Comparison of ENCODE assay signal across 9 cellular contexts in the genomic region with DNA sequence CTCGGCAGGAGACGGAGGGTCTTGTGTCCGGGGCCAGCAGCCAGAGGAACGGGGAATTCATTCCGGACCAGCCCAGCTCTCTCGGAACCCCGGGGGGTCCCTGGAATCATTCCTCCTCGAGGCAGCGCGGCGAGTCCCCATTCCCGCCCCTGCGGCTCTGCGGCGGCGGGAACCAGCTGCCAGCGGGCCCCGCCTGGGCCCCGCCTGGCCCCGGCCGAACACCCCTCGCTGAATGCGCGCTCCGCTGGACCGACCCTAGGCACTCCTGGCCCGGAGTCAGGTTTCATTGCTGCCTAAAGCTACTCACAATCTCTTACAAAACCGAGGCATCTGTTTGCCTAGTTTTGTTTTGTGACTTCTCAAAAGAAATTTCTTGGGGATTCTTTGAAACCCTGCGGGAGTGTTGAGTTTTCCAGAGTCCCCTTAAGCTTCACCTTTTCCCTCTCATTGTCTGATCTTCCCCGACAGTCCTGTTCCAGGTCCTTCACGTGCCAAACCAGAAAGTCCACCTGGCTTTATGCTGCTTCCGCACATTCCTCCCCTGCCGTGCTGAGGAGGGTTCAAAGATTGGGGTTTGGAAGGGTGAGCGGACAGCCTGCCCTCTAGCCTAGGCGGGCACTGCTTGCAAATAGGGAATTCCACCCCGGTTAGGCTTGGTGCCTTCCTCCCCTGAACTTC. TPM values are rescaled to one million over a fixed set of nuclear protein-coding genes. Genes with fewer than 3 reads are reported as not detected.
DNase-seq lines count a peak whose midpoint lies in the region; ATAC-seq, FAIRE-seq and TF ChIP-seq lines count a peak whose summit lies in the region.
"Had no signal": no experiment of that assay in that cellular context is flagged by ENCODE, and none has a peak within 500 bp of the region (broad histone marks: within the 10 kb centered on the region; RNA-seq: fewer than 3 reads in every experiment).

No MANE protein-coding gene starts in this region.

- peaks cover 3% of the 10 kb centered on the region for H3K27me3 Mint-ChIP-seq in activated CD4-positive, alpha-beta T cell treated with anti-CD3 and anti-CD28 coated beads for 36 hours

- H3K36me3 ChIP-seq in bronchial epithelial cell (ENCODE audit: control insufficient read depth, insufficient read depth, low read length) = no peaks in the 10 kb centered on the region

- H3K4me3 Mint-ChIP-seq in activated CD4-positive, alpha-beta T cell treated with anti-CD3 and anti-CD28 coated beads for 36 hours = peak overlapping the region; percentile 85

- ATAC-seq in activated CD4-positive, alpha-beta T cell treated with anti-CD3 and anti-CD28 coated beads for 36 hours = peak; percentile 16
- peak; percentile 33 for ATAC-seq in HG02642 (IDR thresholded peaks at IDR 0.05; ENCODE audit: poor library complexity, unreplicated experiment)
- no peak for ATAC-seq in stimulated activated naive CD8-positive, alpha-beta T cell treated with anti-CD3 and anti-CD28 coated beads, Interleukin-15, Interleukin-2, amounts not matched to agents 100 U/mL and 50 U/mL, for 24 hours

- H3K9me3 Mint-ChIP-seq in activated CD4-positive, alpha-beta T cell treated with anti-CD3 and anti-CD28 coated beads for 36 hours (ENCODE audit: low read depth) = no peaks in the 10 kb centered on the region

- no peaks in the 10 kb centered on the region for H3K36me3 Mint-ChIP-seq in activated CD4-positive, alpha-beta T cell treated with anti-CD3 and anti-CD28 coated beads for 36 hours (ENCODE audit: low read depth)

- CTCF ChIA-PET in activated CD4-positive, alpha-beta T cell treated with anti-CD3 and anti-CD28 coated beads for 36 hours (lab: Charles Lee) = interaction anchor here (0.6 to 1.6 kb wide), 10 partner anchors 15 to 134 kb away, joined by 3 to 8 read pairs (median 4); no protein-coding TSS in a partner anchor

- no peak for TF ChIP-seq CTCF in bronchial epithelial cell (IDR thresholded peaks at IDR 0.05; ENCODE audit: insufficient read depth, low read length, severe bottlenecking)

- peak overlapping the region; percentile 87 for H3K27ac Mint-ChIP-seq in activated CD4-positive, alpha-beta T cell treated with anti-CD3 and anti-CD28 coated beads for 36 hours

- peak overlapping the region; percentile 49 for H3K27ac ChIP-seq in layer of hippocampus (ENCODE audit: low read depth, low read length)

- no peaks in the 10 kb centered on the region for H3K27me3 ChIP-seq in bronchial epithelial cell (ENCODE audit: control insufficient read depth, insufficient read depth, low read length)
- H3K27me3 ChIP-seq in layer of hippocampus (ENCODE audit: control insufficient read depth, insufficient read depth, low read length) = no peaks in the 10 kb centered on the region

- peaks cover 46% of the 10 kb centered on the region for H3K4me1 Mint-ChIP-seq in activated CD4-positive, alpha-beta T cell treated with anti-CD3 and anti-CD28 coated beads for 36 hours

- POLR2A ChIA-PET in activated CD4-positive, alpha-beta T cell treated with anti-CD3 and anti-CD28 coated beads for 36 hours (lab: Charles Lee) = no interaction called here

- DNase-seq in activated CD4-positive, alpha-beta T cell treated with anti-CD3 and anti-CD28 coated beads for 36 hours = peak; percentile 37
- no peak for DNase-seq in activated CD4-positive, alpha-beta T cell treated with anti-CD3 and anti-CD28 coated beads for 1 hour
- DNase-seq in NCI-H69 (lab: John Stamatoyannopoulos, UW) (peak; percentile 68), bronchial epithelial cell (ENCODE audit: low read depth) (peak; percentile 23), epidermal melanocyte (ENCODE audit: insufficient read length, low spot score) (no peak)
- peak; percentile 10 for DNase-seq in stimulated activated naive CD8-positive, alpha-beta T cell treated with anti-CD3 and anti-CD28 coated beads, Interleukin-15, Interleukin-2, amounts not matched to agents 100 U/mL and 50 U/mL, for 24 hours

- no peak for FAIRE-seq in bronchial epithelial cell (lab: Jason Lieb, UNC)
- FAIRE-seq: endometrium had no signal

- H3K4me3 ChIP-seq in bronchial epithelial cell (ENCODE audit: low read depth, low read length) = peak overlapping the region; percentile 90

- intact Hi-C loops in activated CD4-positive, alpha-beta T cell treated with anti-CD3 and anti-CD28 coated beads for 36 hours (cut with DNase I, micrococcal nuclease) = loop anchor here (1.0 to 5.0 kb wide), 8 partner anchors 48 to 710 kb away; partner anchors contain the start of genes PRMT9 (in 2 of the 2), NR3C2 (in 1 of the 2) and TMEM184C (in 1 of the 2)

RNA-seq across cellular contexts. Expression of gene ARHGAP10, which starts 0.8 kb away (rescaled TPM):
- total RNA-seq in activated CD4-positive, alpha-beta T cell treated with anti-CD3 and anti-CD28 coated beads for 36 hours = 1 to 10 TPM; 6.1 to 6.2 TPM
- 8.4 and 11.3 TPM in 2 replicates for total RNA-seq in bronchial epithelial cell

RNA-seq across cellular contexts. Expression of gene PRMT9, which starts 48.7 kb away (rescaled TPM):
- total RNA-seq in activated CD4-positive, alpha-beta T cell treated with anti-CD3 and anti-CD28 coated beads for 36 hours = 1 to 10 TPM; 6.2 to 7.5 TPM
- 7.1 and 9.1 TPM in 2 replicates for total RNA-seq in bronchial epithelial cell

Comparison
In these comparisons a context has a peak if more than half of its experiments do, and no peak if none do; other contexts are left out.
1. DNase-seq: peak in activated CD4-positive, alpha-beta T cell treated with anti-CD3 and anti-CD28 coated beads for 36 hours (single experiment), NCI-H69 (single experiment), bronchial epithelial cell (single experiment) and stimulated activated naive CD8-positive, alpha-beta T cell treated with anti-CD3 and anti-CD28 coated beads, Interleukin-15, Interleukin-2, amounts not matched to agents 100 U/mL and 50 U/mL, for 24 hours (single experiment); none in activated CD4-positive, alpha-beta T cell treated with anti-CD3 and anti-CD28 coated beads for 1 hour (single experiment) and epidermal melanocyte (single experiment).